ENCODE assay signal across 8 cellular contexts in genomic region chr10:98134117-98134430, GRCh38. TPM values are rescaled to one million over a fixed set of nuclear protein-coding genes. Genes with fewer than 3 reads are reported as not detected.
DNase-seq lines count a peak whose midpoint lies in the region; ATAC-seq and TF ChIP-seq lines count a peak whose summit lies in the region.

No MANE protein-coding gene starts in this region.

- no peak for ATAC-seq in thoracic aorta (ENCODE audit: insufficient number of reproducible peaks, low FRiP score, low read depth)

- peaks cover 7% of the 10 kb centered on the region for H3K9me3 Mint-ChIP-seq in activated CD4-positive, alpha-beta T cell treated with anti-CD3 and anti-CD28 coated beads, Interleukin-2, amount 10 ng/mL, durations not matched to agents 24 days and 14 days
- H3K9me3 Mint-ChIP-seq in activated T-helper 2 cell treated with anti-CD3 and anti-CD28 coated beads, Interferon-gamma antibody, Interleukin-2, Interleukin-4, amounts not matched to agents 10 μg/mL and 5 μg/mL and 100 μg/mL, durations not matched to agents 14 hours and 24 hours and 36 hours = peaks cover 3% of the 10 kb centered on the region

- no peaks in the 10 kb centered on the region for H3K36me3 ChIP-seq in kidney epithelial cell (ENCODE audit: control insufficient read depth, insufficient read depth, low read length)
- H3K36me3 ChIP-seq in thoracic aorta = no peaks in the 10 kb centered on the region

- H3K4me3 Mint-ChIP-seq in activated CD4-positive, alpha-beta T cell treated with anti-CD3 and anti-CD28 coated beads, Interleukin-2, amount 10 ng/mL, durations not matched to agents 24 days and 14 days = peak overlapping the region; percentile 94
- peak overlapping the region; percentile 89 for H3K4me3 Mint-ChIP-seq in activated T-helper 2 cell treated with anti-CD3 and anti-CD28 coated beads, Interferon-gamma antibody, Interleukin-2, Interleukin-4, amounts not matched to agents 10 μg/mL and 5 μg/mL and 100 μg/mL, durations not matched to agents 14 hours and 24 hours and 36 hours (ENCODE audit: low read depth)

- peaks cover 10 to 16% of the 10 kb centered on the region in 2 donors for H3K4me1 ChIP-seq in thoracic aorta (ENCODE audit: control insufficient read depth in 1 of 2, low read depth in 2 of 2)

- DNase-seq in activated CD4-positive, alpha-beta T cell treated with anti-CD3 and anti-CD28 coated beads, Interleukin-2, amount 10 ng/mL, durations not matched to agents 24 days and 14 days = no peak
- no peak for DNase-seq in activated CD4-positive, alpha-beta T cell treated with anti-CD3 and anti-CD28 coated beads, Interleukin-2, amount 50 U/mL, for 48 hours
- no peak for DNase-seq in activated T-helper 2 cell treated with anti-CD3 and anti-CD28 coated beads, Interferon-gamma antibody, Interleukin-2, Interleukin-4, amounts not matched to agents 10 μg/mL and 5 μg/mL and 100 μg/mL, durations not matched to agents 14 hours and 24 hours and 36 hours (ENCODE audit: low spot score)
- DNase-seq in kidney epithelial cell (ENCODE audit: low read depth) (no peak), thoracic aorta (ENCODE audit: low spot score) (no peak), ACHN (no peak), DMS79 treated with DMSO at 0.1 percent for 48 hours (lab: John Stamatoyannopoulos, UW) (no peak), DMS 273 (lab: John Stamatoyannopoulos, UW; ENCODE audit: unreplicated experiment) (no peak)

- H3K27ac ChIP-seq in thoracic aorta = peak overlapping the region; percentile 69 to 73

- peaks cover 34% of the 10 kb centered on the region for H3K4me1 Mint-ChIP-seq in activated CD4-positive, alpha-beta T cell treated with anti-CD3 and anti-CD28 coated beads, Interleukin-2, amount 10 ng/mL, durations not matched to agents 24 days and 14 days
- peaks cover 36% of the 10 kb centered on the region for H3K4me1 Mint-ChIP-seq in activated T-helper 2 cell treated with anti-CD3 and anti-CD28 coated beads, Interferon-gamma antibody, Interleukin-2, Interleukin-4, amounts not matched to agents 10 μg/mL and 5 μg/mL and 100 μg/mL, durations not matched to agents 14 hours and 24 hours and 36 hours (ENCODE audit: low read depth)

- H3K36me3 Mint-ChIP-seq in activated CD4-positive, alpha-beta T cell treated with anti-CD3 and anti-CD28 coated beads, Interleukin-2, amount 10 ng/mL, durations not matched to agents 24 days and 14 days (ENCODE audit: low read depth) = peaks cover 19% of the 10 kb centered on the region
- H3K36me3 Mint-ChIP-seq in activated T-helper 2 cell treated with anti-CD3 and anti-CD28 coated beads, Interferon-gamma antibody, Interleukin-2, Interleukin-4, amounts not matched to agents 10 μg/mL and 5 μg/mL and 100 μg/mL, durations not matched to agents 14 hours and 24 hours and 36 hours (ENCODE audit: low read depth) = peaks cover 23% of the 10 kb centered on the region

- no peaks in the 10 kb centered on the region for H3K9me3 ChIP-seq in thoracic aorta

- in situ Hi-C loops in ACHN (cut with HindIII; ENCODE audit: low pct_ligation_motif_present, low pct_unique_long_range_greater_than_20kb, low sequenced_read_pairs) = no loop called here

- peak overlapping the region; percentile 78 for H3K4me3 ChIP-seq in kidney epithelial cell (ENCODE audit: low read depth, low read length)
- H3K4me3 ChIP-seq in thoracic aorta = peak overlapping the region; percentile 95

- peak overlapping the region; percentile 88 for H3K27ac Mint-ChIP-seq in activated CD4-positive, alpha-beta T cell treated with anti-CD3 and anti-CD28 coated beads, Interleukin-2, amount 10 ng/mL, durations not matched to agents 24 days and 14 days
- H3K27ac Mint-ChIP-seq in activated T-helper 2 cell treated with anti-CD3 and anti-CD28 coated beads, Interferon-gamma antibody, Interleukin-2, Interleukin-4, amounts not matched to agents 10 μg/mL and 5 μg/mL and 100 μg/mL, durations not matched to agents 14 hours and 24 hours and 36 hours = peak overlapping the region; percentile 80

- TF ChIP-seq CTCF in kidney epithelial cell (IDR thresholded peaks at IDR 0.05; ENCODE audit: insufficient read depth, low read length, poor library complexity, severe bottlenecking) (no peak), thoracic aorta (IDR thresholded peaks at IDR 0.05) (no peak)

- H3K27me3 ChIP-seq in kidney epithelial cell (ENCODE audit: control insufficient read depth, insufficient read depth, low read length) = peaks cover 2% of the 10 kb centered on the region
- no peaks in the 10 kb centered on the region for H3K27me3 ChIP-seq in thoracic aorta (replicated peaks; ENCODE audit: insufficient read depth)

- intact Hi-C loops in activated CD4-positive, alpha-beta T cell treated with anti-CD3 and anti-CD28 coated beads, Interleukin-2, amount 10 ng/mL, durations not matched to agents 24 days and 14 days (cut with micrococcal nuclease) = loop anchor here (10.0 kb wide), 3 partner anchors 279 to 1601 kb away; partner anchors contain the start of genes COX15 and CUTC
- intact Hi-C loops in activated T-helper 2 cell treated with anti-CD3 and anti-CD28 coated beads, Interferon-gamma antibody, Interleukin-2, Interleukin-4, amounts not matched to agents 10 μg/mL and 5 μg/mL and 100 μg/mL, durations not matched to agents 14 hours and 24 hours and 36 hours (cut with micrococcal nuclease) = loop anchor here (5.0 to 10.0 kb wide), 3 partner anchors 93 to 1488 kb away; partner anchors contain the start of genes HPS1 and SLC25A28

- H3K27me3 Mint-ChIP-seq in activated CD4-positive, alpha-beta T cell treated with anti-CD3 and anti-CD28 coated beads, Interleukin-2, amount 10 ng/mL, durations not matched to agents 24 days and 14 days = peaks cover 2% of the 10 kb centered on the region
- no peaks in the 10 kb centered on the region for H3K27me3 Mint-ChIP-seq in activated T-helper 2 cell treated with anti-CD3 and anti-CD28 coated beads, Interferon-gamma antibody, Interleukin-2, Interleukin-4, amounts not matched to agents 10 μg/mL and 5 μg/mL and 100 μg/mL, durations not matched to agents 14 hours and 24 hours and 36 hours (ENCODE audit: low read depth)

RNA-seq across cellular contexts. Expression of gene R3HCC1L, which starts 0.4 kb away (rescaled TPM):
- total RNA-seq in activated CD4-positive, alpha-beta T cell treated with anti-CD3 and anti-CD28 coated beads, Interleukin-2, amount 10 ng/mL, durations not matched to agents 24 days and 14 days = 17.6 and 19.3 TPM in 2 replicates
- total RNA-seq in activated T-helper 2 cell treated with anti-CD3 and anti-CD28 coated beads, Interferon-gamma antibody, Interleukin-2, Interleukin-4, amounts not matched to agents 10 μg/mL and 5 μg/mL and 100 μg/mL, durations not matched to agents 14 hours and 24 hours and 36 hours = 17.9 and 18.4 TPM in 2 replicates
- total RNA-seq in kidney epithelial cell = 10.7 and 12.9 TPM in 2 replicates
- 10 to 100 TPM; 12.3 to 14.3 TPM for total RNA-seq in thoracic aorta
